Comparison of ENCODE assay signal across 9 cellular contexts in the genomic region with DNA sequence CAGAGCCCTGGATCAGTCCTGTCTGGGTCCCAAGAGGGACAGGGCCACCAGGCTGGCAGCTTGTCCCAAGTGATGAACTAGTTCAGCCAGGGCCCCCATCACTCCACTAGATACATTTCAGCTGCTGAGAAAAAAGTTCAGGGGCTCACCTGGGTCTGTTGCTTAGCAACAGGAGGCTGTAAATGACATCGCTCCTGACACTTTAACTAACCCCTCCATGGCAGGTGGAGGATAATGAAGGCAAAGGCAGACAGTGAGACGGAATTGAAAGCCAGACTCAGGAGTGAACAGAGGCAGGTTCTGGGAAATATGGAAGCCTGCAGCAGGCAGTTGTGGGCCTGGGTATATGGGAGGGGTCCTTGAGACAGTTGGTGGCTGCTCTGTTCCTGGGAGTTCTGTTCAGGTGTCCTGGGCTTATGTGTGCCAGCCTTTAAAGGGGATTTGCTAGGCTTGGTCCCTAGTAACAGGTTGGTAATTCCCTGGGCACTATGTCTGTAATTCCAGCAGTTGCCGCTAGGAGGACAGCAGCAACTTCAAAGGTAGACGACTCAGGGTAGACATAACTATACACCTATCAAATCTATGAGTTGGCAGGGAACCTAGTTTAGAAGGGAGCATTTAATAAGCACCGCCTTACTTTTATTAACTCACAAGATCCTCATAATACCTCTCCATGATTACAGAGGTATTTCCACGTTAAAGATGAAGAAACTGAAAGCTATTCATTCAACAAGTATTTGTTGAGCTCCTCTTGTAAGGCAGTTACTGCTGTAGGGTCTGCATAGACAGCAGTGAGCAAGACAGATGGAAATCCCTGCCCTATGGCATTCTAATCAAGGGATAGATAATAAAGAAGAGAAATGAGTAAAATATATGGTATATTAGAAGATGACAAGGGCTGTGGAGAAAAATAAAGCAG.
DNase-seq lines count a peak whose midpoint lies in the region; TF ChIP-seq lines count a peak whose summit lies in the region.
"Had no signal": no experiment of that assay in that cellular context is flagged by ENCODE, and none has a peak within 500 bp of the region (broad histone marks: within the 10 kb centered on the region; RNA-seq: fewer than 3 reads in every experiment).

No MANE protein-coding gene starts in this region.

- peak; percentile 68 for TF ChIP-seq CTCF in foreskin fibroblast (IDR thresholded peaks at IDR 0.05; ENCODE audit: low read depth, low read length)

- DNase-seq in NCI-H2081 (lab: John Stamatoyannopoulos, UW) (peak; percentile 12 to 31), NCI-H2081 treated with DMSO at 0.1 percent for 48 hours (lab: John Stamatoyannopoulos, UW) (no peak), NCI-H526 (lab: John Stamatoyannopoulos, UW) (peak; percentile 60 to 86), foreskin fibroblast (peak; percentile 16 to 63), inferior parietal cortex (ENCODE audit: extremely low spot score) (no peak), NCI-H226 (no peak)
- peak; percentile 45 for DNase-seq in activated CD8-positive, alpha-beta memory T cell treated with anti-CD3 and anti-CD28 coated beads, Interleukin-2, amount 50 U/mL, for 4 hours
- DNase-seq in stimulated activated CD4-positive, alpha-beta T cell treated with anti-CD3 and anti-CD28 coated beads, Interleukin-15, amount 100 ng/mL, for 1 hour (ENCODE audit: low read depth in 1 of 2, low spot score in 1 of 2) = peak; percentile 4 to 36

- no peak overlapping the region for H3K4me3 ChIP-seq in foreskin fibroblast (ENCODE audit: low read depth in 1 of 2, low read length in 2 of 2)
- H3K4me3 ChIP-seq: BLaER1 treated with 17β-estradiol and CSF1 and Interleukin-3, amounts not matched to agents 10 nM and 100 nM had no signal

Comparison
In these comparisons a context has a peak if more than half of its experiments do, and no peak if none do; other contexts are left out.
1. DNase-seq: peak in NCI-H2081 (2 of 2), NCI-H526 (2 of 2), activated CD8-positive, alpha-beta memory T cell treated with anti-CD3 and anti-CD28 coated beads, Interleukin-2, amount 50 U/mL, for 4 hours (single experiment), foreskin fibroblast (2 of 2) and stimulated activated CD4-positive, alpha-beta T cell treated with anti-CD3 and anti-CD28 coated beads, Interleukin-15, amount 100 ng/mL, for 1 hour (2 of 2); none in NCI-H2081 treated with DMSO at 0.1 percent for 48 hours (single experiment), inferior parietal cortex (single experiment) and NCI-H226 (single experiment).